Comparison of ENCODE assay signal across 30 cellular contexts in the genomic region with DNA sequence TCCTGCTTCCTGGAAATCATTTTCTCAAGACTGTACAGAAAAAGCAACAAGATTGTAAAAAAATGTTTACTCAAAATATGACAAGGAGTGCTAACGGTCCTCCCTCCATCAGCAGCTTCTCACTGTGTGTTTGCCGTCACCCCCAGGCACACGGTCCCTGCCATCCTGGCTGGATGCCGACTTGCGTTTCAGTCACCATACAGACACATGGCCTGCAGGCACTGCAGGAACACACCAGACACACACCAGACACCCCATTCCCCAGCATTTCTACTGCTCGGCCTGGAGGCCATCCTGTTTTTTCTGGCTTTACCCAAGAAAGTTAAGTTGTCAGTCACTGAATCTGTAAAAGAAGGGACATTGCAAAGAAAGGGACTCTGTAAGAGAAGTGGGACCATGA. TPM values are rescaled to one million over a fixed set of nuclear protein-coding genes. Genes with fewer than 3 reads are reported as not detected.
"Had no signal": no experiment of that assay in that cellular context is flagged by ENCODE, and none has a peak within 500 bp of the region (broad histone marks: within the 10 kb centered on the region; RNA-seq: fewer than 3 reads in every experiment).

No MANE protein-coding gene starts in this region.

- DNase-seq: activated CD4-positive, alpha-beta memory T cell treated with anti-CD3 and anti-CD28 coated beads for 36 hours; activated CD4-positive, alpha-beta T cell treated with anti-CD3 and anti-CD28 coated beads, Interleukin-2, amount 10 ng/mL, durations not matched to agents 7 days and 5 days; activated CD8-positive, alpha-beta memory T cell treated with anti-CD3 and anti-CD28 coated beads, Interleukin-2, amount 50 U/mL, for 48 hours; activated effector memory CD4-positive, alpha-beta T cell treated with Interleukin-2 at 50 U/mL for 16 hours; activated naive CD4-positive, alpha-beta T cell treated with anti-CD3 and anti-CD28 coated beads, Interleukin-2, amount 50 U/mL, for 16 hours; activated naive CD8-positive, alpha-beta T cell treated with anti-CD3 and anti-CD28 coated beads, Interleukin-2, amount 10 ng/mL, durations not matched to agents 7 days and 5 days; activated T-cell treated with anti-CD3 and anti-CD28 coated beads, Interleukin-2, amount 50 U/mL, for 48 hours; Karpas-422; KBM-7; NCI-H1105; NCI-H1417 treated with DMSO at 0.1 percent for 48 hours; NCI-H1930; NCI-H2081 treated with DMSO at 0.1 percent for 48 hours; NCI-H226; NCI-H446 treated with DMSO at 0.1 percent for 48 hours; NCI-H524; NCI-H748 treated with DMSO at 0.1 percent for 48 hours; NK-92 treated with Interleukin-12 subunit alpha and Interleukin-12 subunit beta, amount 100 ng/mL, for 24 hours; PC-3; Peyer's patch; RPMI8226; SHP77 treated with DMSO at 0.1 percent for 48 hours; SW 1271; T1000 had no signal

- H3K27ac ChIP-seq: ascending aorta, cardiac muscle cell, Peyer's patch, SJSA1 had no signal

- H3K4me3 ChIP-seq: ascending aorta, cardiac muscle cell, Peyer's patch, SJSA1 had no signal

- H3K36me3 ChIP-seq: ascending aorta, cardiac muscle cell, Peyer's patch, SJSA1 had no signal

- H3K9me3 ChIP-seq: ascending aorta, Peyer's patch, SJSA1 had no signal

- ATAC-seq: PC-3 had no signal

- H3K27me3 ChIP-seq: ascending aorta, Peyer's patch, SJSA1 had no signal

- H3K4me1 ChIP-seq: ascending aorta, Peyer's patch, SJSA1 had no signal

RNA-seq across cellular contexts. Expression of a gene that starts 10.8 kb away (rescaled TPM):
- total RNA-seq: activated CD4-positive, alpha-beta memory T cell treated with anti-CD3 and anti-CD28 coated beads for 36 hours; activated CD4-positive, alpha-beta T cell treated with anti-CD3 and anti-CD28 coated beads, Interleukin-2, amount 10 ng/mL, durations not matched to agents 7 days and 5 days; activated naive CD8-positive, alpha-beta T cell treated with anti-CD3 and anti-CD28 coated beads, Interleukin-2, amount 10 ng/mL, durations not matched to agents 7 days and 5 days; ascending aorta; cardiac muscle cell; MCF 10A; PC-3; SJSA1; T-helper 1 cell treated with Interleukin-12 subunit alpha and Interleukin-12 subunit beta and Interleukin-4 antibody, amounts not matched to agents 30 ng/mL and 1 ng/mL, for 36 hours; T-helper 2 cell treated with Interferon-gamma antibody and Interleukin-4, amounts not matched to agents 100 ng/mL and 5 ng/mL, for 36 hours had no signal
- polyA plus RNA-seq: cardiac muscle cell had no signal
